ENCODE assay signal across 17 cellular contexts in the genomic region with DNA sequence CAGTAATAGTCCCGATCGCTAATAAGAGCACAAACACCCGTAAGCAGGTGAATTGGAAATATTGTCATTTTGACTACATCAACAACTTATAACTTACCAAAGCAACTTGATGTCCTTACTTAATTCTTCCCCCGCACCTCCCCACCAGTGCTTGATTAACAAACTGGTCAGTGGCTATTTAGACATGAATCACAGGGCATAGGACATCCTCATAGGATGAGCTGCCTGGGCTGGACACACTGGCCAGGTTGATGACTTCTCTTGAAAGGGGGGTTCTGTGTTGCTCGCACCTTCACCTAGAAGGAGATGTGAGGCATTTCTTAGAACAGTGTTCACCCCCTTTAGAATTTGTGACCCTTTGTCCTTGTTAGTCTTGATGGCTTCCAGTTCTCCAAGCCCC.
DNase-seq lines count a peak whose midpoint lies in the region; ATAC-seq, FAIRE-seq and TF ChIP-seq lines count a peak whose summit lies in the region.
"Had no signal": no experiment of that assay in that cellular context is flagged by ENCODE, and none has a peak within 500 bp of the region (broad histone marks: within the 10 kb centered on the region; RNA-seq: fewer than 3 reads in every experiment).

No MANE protein-coding gene starts in this region.

- peaks cover 39% of the 10 kb centered on the region for H4K20me1 ChIP-seq in GM23338 (replicated peaks; ENCODE audit: insufficient read depth)
- H4K20me1 ChIP-seq in HepG2 (ENCODE audit: insufficient read depth, low read length) = peaks cover 19% of the 10 kb centered on the region; the same call in 1 of the 2 replicates

- H3K4me1 ChIP-seq in GM23338 (ENCODE audit: insufficient read depth) = peaks cover 20% of the 10 kb centered on the region
- peaks cover 49% of the 10 kb centered on the region for H3K4me1 ChIP-seq in body of pancreas
- H3K4me1 ChIP-seq in HepG2 (ENCODE audit: insufficient read depth, low read length) = peaks cover 26% of the 10 kb centered on the region
- no peaks in the 10 kb centered on the region for H3K4me1 ChIP-seq in psoas muscle

- H3K9me3 ChIP-seq in body of pancreas (no peaks in the 10 kb centered on the region), HepG2 (ENCODE audit: low read length) (no peaks in the 10 kb centered on the region), psoas muscle (no peaks in the 10 kb centered on the region)

- no peak for FAIRE-seq in HepG2 (lab: Jason Lieb, UNC)
- FAIRE-seq: GM12878, GM18507 had no signal

- ATAC-seq in GM23338 (no peak), body of pancreas (no peak), HepG2 (no peak), psoas muscle (no peak), GM21367 (IDR thresholded peaks at IDR 0.05; ENCODE audit: unreplicated experiment) (no peak), left colon (no peak)
- ATAC-seq: GM12878 had no signal

- H3K27ac ChIP-seq in GM23338 (ENCODE audit: low read depth) (0 out of 2 replicates have a peak overlapping the region, but pooled peaks have one; percentile 7), body of pancreas (peak overlapping the region; percentile 1 to 71 (median 58)), HepG2 (ENCODE audit: extremely low read length, insufficient read depth, low read length) (peak overlapping the region; percentile 21), psoas muscle (no peak overlapping the region)

- CTCF ChIA-PET in HepG2 (lab: Yijun Ruan, JAX; ENCODE audit: low intra/inter-chr PET ratio, low total read pairs) = no interaction called here

- no peaks in the 10 kb centered on the region for H3F3A ChIP-seq in GM23338 (replicated peaks; ENCODE audit: low read depth)

- peaks cover 60% of the 10 kb centered on the region for H3K4me1 Mint-ChIP-seq in GM23338
- no peaks in the 10 kb centered on the region for H3K4me1 Mint-ChIP-seq in activated T-helper 1 cell treated with anti-CD3 and anti-CD28 coated beads, Interleukin-12 subunit alpha, Interleukin-12 subunit beta, Interleukin-2, Interleukin-4 antibody, amounts not matched to agents 30 ng/mL and 10 ng/mL and 1 ng/mL, durations not matched to agents 14 hours and 24 hours and 36 hours (ENCODE audit: low read depth)
- H3K4me1 Mint-ChIP-seq: B cell had no signal

- H3K4me2 ChIP-seq in GM23338 (no peak overlapping the region), HepG2 (ENCODE audit: low read depth, low read length) (no peak overlapping the region)

- peak overlapping the region; percentile 63; the same call in 1 of the 2 replicates for H3K27ac Mint-ChIP-seq in GM23338
- no peak overlapping the region for H3K27ac Mint-ChIP-seq in activated T-helper 1 cell treated with anti-CD3 and anti-CD28 coated beads, Interleukin-12 subunit alpha, Interleukin-12 subunit beta, Interleukin-2, Interleukin-4 antibody, amounts not matched to agents 30 ng/mL and 10 ng/mL and 1 ng/mL, durations not matched to agents 14 hours and 24 hours and 36 hours
- H3K27ac Mint-ChIP-seq: B cell; CD4-positive, alpha-beta T cell had no signal

- peaks cover 95% of the 10 kb centered on the region for H3K79me2 ChIP-seq in GM23338 (replicated peaks; ENCODE audit: insufficient read depth)
- H3K79me2 ChIP-seq in HepG2 (ENCODE audit: insufficient read depth, low read length) = peaks cover 31% of the 10 kb centered on the region

- peaks cover 9% of the 10 kb centered on the region for H3K27me3 Mint-ChIP-seq in GM23338 (ENCODE audit: insufficient read depth, low read depth, poor library complexity)
- H3K27me3 Mint-ChIP-seq in activated T-helper 1 cell treated with anti-CD3 and anti-CD28 coated beads, Interleukin-12 subunit alpha, Interleukin-12 subunit beta, Interleukin-2, Interleukin-4 antibody, amounts not matched to agents 30 ng/mL and 10 ng/mL and 1 ng/mL, durations not matched to agents 14 hours and 24 hours and 36 hours (ENCODE audit: insufficient read depth) = peaks cover 5% of the 10 kb centered on the region
- H3K27me3 Mint-ChIP-seq: CD4-positive, alpha-beta T cell had no signal

- H3K27me3 ChIP-seq in GM23338 (ENCODE audit: insufficient read depth) (no peaks in the 10 kb centered on the region), body of pancreas (no peaks in the 10 kb centered on the region), HepG2 (ENCODE audit: control insufficient read depth in 1 of 2, insufficient read depth in 2 of 2, low read length in 2 of 2) (no peaks in the 10 kb centered on the region), psoas muscle (ENCODE audit: insufficient read depth in 3 of 3, low read length in 2 of 3) (no peaks in the 10 kb centered on the region)

- H2AFZ ChIP-seq in GM23338 (no peak overlapping the region), HepG2 (ENCODE audit: low read length) (no peak overlapping the region)

- TF ChIP-seq POLR2A in body of pancreas (IDR thresholded peaks at IDR 0.05) = no peak
- no peak for TF ChIP-seq POLR2A in HepG2 (IDR thresholded peaks at IDR 0.05; ENCODE audit: insufficient read depth in 1 of 2, low read depth in 2 of 2, low read length in 2 of 2)

- no TSS peak for BruUV-seq in HepG2 (replicated peaks; lab: Mats Ljungman, UMichigan)

- H3K36me3 Mint-ChIP-seq in GM23338 (ENCODE audit: low read depth) = no peaks in the 10 kb centered on the region
- no peaks in the 10 kb centered on the region for H3K36me3 Mint-ChIP-seq in activated T-helper 1 cell treated with anti-CD3 and anti-CD28 coated beads, Interleukin-12 subunit alpha, Interleukin-12 subunit beta, Interleukin-2, Interleukin-4 antibody, amounts not matched to agents 30 ng/mL and 10 ng/mL and 1 ng/mL, durations not matched to agents 14 hours and 24 hours and 36 hours (ENCODE audit: low read depth)

- H3K4me3 Mint-ChIP-seq in GM23338 = no peak overlapping the region
- no peak overlapping the region for H3K4me3 Mint-ChIP-seq in activated T-helper 1 cell treated with anti-CD3 and anti-CD28 coated beads, Interleukin-12 subunit alpha, Interleukin-12 subunit beta, Interleukin-2, Interleukin-4 antibody, amounts not matched to agents 30 ng/mL and 10 ng/mL and 1 ng/mL, durations not matched to agents 14 hours and 24 hours and 36 hours
- H3K4me3 Mint-ChIP-seq: B cell; CD4-positive, alpha-beta T cell had no signal

- TF ChIP-seq CTCF in GM23338 (conservative IDR thresholded peaks at IDR 0.05; ENCODE audit: low read depth in 2 of 2) = no peak
- no peak for TF ChIP-seq CTCF in body of pancreas (IDR thresholded peaks at IDR 0.05)
- TF ChIP-seq CTCF in HepG2 (CRISPR knock-in tag; IDR thresholded peaks at IDR 0.05) = no peak
- no peak for TF ChIP-seq CTCF in psoas muscle (IDR thresholded peaks at IDR 0.05)

- H3K9me2 ChIP-seq in GM23338 (ENCODE audit: insufficient read depth) = no peaks in the 10 kb centered on the region

- no peaks in the 10 kb centered on the region for H3K9me3 Mint-ChIP-seq in GM23338
- H3K9me3 Mint-ChIP-seq in activated T-helper 1 cell treated with anti-CD3 and anti-CD28 coated beads, Interleukin-12 subunit alpha, Interleukin-12 subunit beta, Interleukin-2, Interleukin-4 antibody, amounts not matched to agents 30 ng/mL and 10 ng/mL and 1 ng/mL, durations not matched to agents 14 hours and 24 hours and 36 hours = no peaks in the 10 kb centered on the region
- H3K9me3 Mint-ChIP-seq: CD4-positive, alpha-beta T cell had no signal

- no peak for TF ChIP-seq RAD21 in HepG2 (CRISPR knock-in tag; IDR thresholded peaks at IDR 0.05)

- H3K9ac ChIP-seq in HepG2 (ENCODE audit: insufficient read depth, low read depth, low read length) = no peak overlapping the region

- 70 to 75% methylated on average over 5 of the region's 5 CpGs for WGBS in body of pancreas, 2 donors
- WGBS in HepG2 (ENCODE audit: low lambda C conversion rate) = 98% methylated on average over 5 of the region's 5 CpGs
- WGBS in psoas muscle, 3 donors = 96 to 98% (median 97%) methylated on average over 5 of the region's 5 CpGs

- no peaks in the 10 kb centered on the region for H3K36me3 ChIP-seq in GM23338 (ENCODE audit: insufficient read depth)
- H3K36me3 ChIP-seq in body of pancreas (replicated peaks in 1 of 2; ENCODE audit: insufficient read depth in 1 of 2, low read depth in 2 of 2) = no peaks in the 10 kb centered on the region
- peaks cover 4 to 8% of the 10 kb centered on the region in 2 experiments; a peak in 2 of 5 replicates for H3K36me3 ChIP-seq in HepG2 (replicated peaks in 1 of 2; ENCODE audit: control insufficient read depth in 1 of 2, insufficient read depth in 2 of 2, low read length in 2 of 2)
- H3K36me3 ChIP-seq in psoas muscle (ENCODE audit: insufficient read depth in 1 of 2, low read depth in 1 of 2) = no peaks in the 10 kb centered on the region

- POLR2A ChIA-PET in HepG2 (lab: Yijun Ruan, JAX) = no interaction called here

- intact Hi-C loops in body of pancreas (cut with DNase I) (no loop called here), HepG2 (cut with micrococcal nuclease; ENCODE audit: unreplicated experiment) (no loop called here), psoas muscle (cut with DNase I) (no loop called here), left colon (cut with DNase I, micrococcal nuclease) (no loop called here)
- intact Hi-C loops in activated T-helper 1 cell treated with anti-CD3 and anti-CD28 coated beads, Interleukin-12 subunit alpha, Interleukin-12 subunit beta, Interleukin-2, Interleukin-4 antibody, amounts not matched to agents 30 ng/mL and 10 ng/mL and 1 ng/mL, durations not matched to agents 14 hours and 24 hours and 36 hours (cut with micrococcal nuclease) = no loop called here

- no peak for DNase-seq in GM23338 (ENCODE audit: low spot score)
- no peak for DNase-seq in body of pancreas
- no peak for DNase-seq in HepG2 (ENCODE audit: low spot score)
- DNase-seq in renal cortical epithelial cell (ENCODE audit: low read depth) = peak; percentile 31
- no peak for DNase-seq in psoas muscle
- DNase-seq in activated T-helper 1 cell treated with anti-CD3 and anti-CD28 coated beads, Interleukin-12 subunit alpha, Interleukin-12 subunit beta, Interleukin-2, Interleukin-4 antibody, amounts not matched to agents 30 ng/mL and 10 ng/mL and 1 ng/mL, durations not matched to agents 14 hours and 24 hours and 36 hours (ENCODE audit: low spot score) = no peak
- DNase-seq in left colon = no peak
- DNase-seq: 8988T; ACHN; C1 segment of cervical spinal cord; Calu3; CD4-positive, alpha-beta T cell; DMS 273 treated with DMSO at 0.1 percent for 48 hours had no signal

- TF ChIP-seq EP300 in HepG2 (IDR thresholded peaks at IDR 0.05; ENCODE audit: low read depth in 2 of 2, low read length in 2 of 2) (no peak), HepG2 (CRISPR knock-in tag; IDR thresholded peaks at IDR 0.05; ENCODE audit: borderline replicate concordance) (no peak)

- in situ Hi-C loops in HepG2 (cut with HindIII; ENCODE audit: extremely low pct_ligation_motif_present, low pct_unique_long_range_greater_than_20kb) = loop anchor here (25.0 kb wide), 1 partner anchor 551 kb away; no protein-coding TSS in a partner anchor

- H3K4me3 ChIP-seq in GM23338 = no peak overlapping the region
- no peak overlapping the region for H3K4me3 ChIP-seq in body of pancreas
- H3K4me3 ChIP-seq in HepG2 (replicated peaks in 1 of 3; ENCODE audit: insufficient read depth in 1 of 3, low read depth in 2 of 3, low read length in 3 of 3) = no peak overlapping the region
- H3K4me3 ChIP-seq in psoas muscle = no peak overlapping the region
- H3K4me3 ChIP-seq: GM12878 had no signal

TF ChIP-seq in GM23338, 12 proteins besides CTCF, POLR2A, EP300 and RAD21 (continues in another document):
- no peak for TF ChIP-seq POLR2AphosphoS5 (IDR thresholded peaks at IDR 0.05; ENCODE audit: low read depth)
- TF ChIP-seq ZNF114 (CRISPR knock-in tag; IDR thresholded peaks at IDR 0.05) = no peak

TF ChIP-seq in HepG2, 621 proteins besides CTCF, POLR2A, EP300 and RAD21 (continues in another document):
- TF ChIP-seq HOXA5 (CRISPR knock-in tag; IDR thresholded peaks at IDR 0.05) = no peak
